In genomic region chr12:29899212-29899931, GRCh38 we compare ENCODE assay signal across 16 cellular contexts.
DNase-seq lines count a peak whose midpoint lies in the region; ATAC-seq and TF ChIP-seq lines count a peak whose summit lies in the region.
"Had no signal": no experiment of that assay in that cellular context is flagged by ENCODE, and none has a peak within 500 bp of the region (broad histone marks: within the 10 kb centered on the region; RNA-seq: fewer than 3 reads in every experiment).

No MANE protein-coding gene starts in this region.

- H3K9me3 ChIP-seq in liver (ENCODE audit: control insufficient read depth in 4 of 4, low read length in 3 of 4) = no peaks in the 10 kb centered on the region
- H3K9me3 ChIP-seq: BE2C, BLaER1, Caco-2 had no signal

- no peaks in the 10 kb centered on the region for H3K27me3 ChIP-seq in liver (ENCODE audit: control insufficient read depth in 4 of 4, insufficient read depth in 4 of 4, low read length in 3 of 4)
- H3K27me3 ChIP-seq: BE2C, BLaER1 had no signal

- peak; percentile 94 for ATAC-seq in left lobe of liver
- ATAC-seq: CD8-positive, alpha-beta T cell had no signal

- H3K4me1 ChIP-seq in liver (ENCODE audit: control insufficient read depth in 4 of 4, insufficient read depth in 4 of 4, low read length in 3 of 4) = peaks cover 0 to 18% (median 0%) of the 10 kb centered on the region in 4 donors
- H3K4me1 ChIP-seq: BE2C, BLaER1, Caco-2 had no signal

- no peak overlapping the region for H3K27ac ChIP-seq in liver (ENCODE audit: low read depth in 1 of 2, low read length in 2 of 2)
- H3K27ac ChIP-seq: 22Rv1, BLaER1 had no signal

- DNase-seq in left lobe of liver (ENCODE audit: low spot score) (no peak), retina (peak; percentile 7), NCI-H1694 treated with DMSO at 0.1 percent for 48 hours (lab: John Stamatoyannopoulos, UW) (no peak), CD1c-positive myeloid dendritic cell (ENCODE audit: extremely low spot score) (no peak)
- DNase-seq: ACHN; BE2C; C1 segment of cervical spinal cord; Caco-2; Calu3; CD4-positive, alpha-beta T cell; CD8-positive, alpha-beta T cell; DMS79 treated with DMSO at 0.1 percent for 48 hours; GF-D8 had no signal

- H3K36me3 ChIP-seq in liver (ENCODE audit: control insufficient read depth in 4 of 4, insufficient read depth in 3 of 4, low read depth in 1 of 4, low read length in 3 of 4) = no peaks in the 10 kb centered on the region
- H3K36me3 ChIP-seq: BE2C, BLaER1 had no signal

- 20% methylated on average over 2 of the region's 2 CpGs for WGBS in liver

- no peak overlapping the region for H3K9ac ChIP-seq in liver (ENCODE audit: low read depth in 1 of 2, low read length in 2 of 2)
- H3K9ac ChIP-seq: BLaER1 had no signal

- no peak overlapping the region for H3K4me3 ChIP-seq in liver (ENCODE audit: low read depth in 1 of 3, low read length in 3 of 3)
- H3K4me3 ChIP-seq: BLaER1 had no signal

- TF ChIP-seq RAD21 in liver (IDR thresholded peaks at IDR 0.05) = peak; percentile 33 to 35

- no peak for TF ChIP-seq CTCF in liver (IDR thresholded peaks at IDR 0.05; ENCODE audit: low read depth, low read length, missing input control)

TF ChIP-seq in liver, 16 proteins besides CTCF, POLR2A, EP300 and RAD21:
- no peak for TF ChIP-seq GABPA (IDR thresholded peaks at IDR 0.05 in 1 of 2, conservative IDR thresholded peaks at IDR 0.05 in 1 of 2)
- no peak for TF ChIP-seq JUND (IDR thresholded peaks at IDR 0.05)
- peak; percentile 78 to 82 for TF ChIP-seq HNF4A (conservative IDR thresholded peaks at IDR 0.05)
- TF ChIP-seq, protein P1, sequence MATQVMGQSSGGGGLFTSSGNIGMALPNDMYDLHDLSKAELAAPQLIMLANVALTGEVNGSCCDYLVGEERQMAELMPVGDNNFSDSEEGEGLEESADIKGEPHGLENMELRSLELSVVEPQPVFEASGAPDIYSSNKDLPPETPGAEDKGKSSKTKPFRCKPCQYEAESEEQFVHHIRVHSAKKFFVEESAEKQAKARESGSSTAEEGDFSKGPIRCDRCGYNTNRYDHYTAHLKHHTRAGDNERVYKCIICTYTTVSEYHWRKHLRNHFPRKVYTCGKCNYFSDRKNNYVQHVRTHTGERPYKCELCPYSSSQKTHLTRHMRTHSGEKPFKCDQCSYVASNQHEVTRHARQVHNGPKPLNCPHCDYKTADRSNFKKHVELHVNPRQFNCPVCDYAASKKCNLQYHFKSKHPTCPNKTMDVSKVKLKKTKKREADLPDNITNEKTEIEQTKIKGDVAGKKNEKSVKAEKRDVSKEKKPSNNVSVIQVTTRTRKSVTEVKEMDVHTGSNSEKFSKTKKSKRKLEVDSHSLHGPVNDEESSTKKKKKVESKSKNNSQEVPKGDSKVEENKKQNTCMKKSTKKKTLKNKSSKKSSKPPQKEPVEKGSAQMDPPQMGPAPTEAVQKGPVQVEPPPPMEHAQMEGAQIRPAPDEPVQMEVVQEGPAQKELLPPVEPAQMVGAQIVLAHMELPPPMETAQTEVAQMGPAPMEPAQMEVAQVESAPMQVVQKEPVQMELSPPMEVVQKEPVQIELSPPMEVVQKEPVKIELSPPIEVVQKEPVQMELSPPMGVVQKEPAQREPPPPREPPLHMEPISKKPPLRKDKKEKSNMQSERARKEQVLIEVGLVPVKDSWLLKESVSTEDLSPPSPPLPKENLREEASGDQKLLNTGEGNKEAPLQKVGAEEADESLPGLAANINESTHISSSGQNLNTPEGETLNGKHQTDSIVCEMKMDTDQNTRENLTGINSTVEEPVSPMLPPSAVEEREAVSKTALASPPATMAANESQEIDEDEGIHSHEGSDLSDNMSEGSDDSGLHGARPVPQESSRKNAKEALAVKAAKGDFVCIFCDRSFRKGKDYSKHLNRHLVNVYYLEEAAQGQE (IDR thresholded peaks at IDR 0.05) = no peak
- TF ChIP-seq MAX (IDR thresholded peaks at IDR 0.05) = no peak
- no peak for TF ChIP-seq FOXA1 (IDR thresholded peaks at IDR 0.05)
- TF ChIP-seq, protein P2, sequence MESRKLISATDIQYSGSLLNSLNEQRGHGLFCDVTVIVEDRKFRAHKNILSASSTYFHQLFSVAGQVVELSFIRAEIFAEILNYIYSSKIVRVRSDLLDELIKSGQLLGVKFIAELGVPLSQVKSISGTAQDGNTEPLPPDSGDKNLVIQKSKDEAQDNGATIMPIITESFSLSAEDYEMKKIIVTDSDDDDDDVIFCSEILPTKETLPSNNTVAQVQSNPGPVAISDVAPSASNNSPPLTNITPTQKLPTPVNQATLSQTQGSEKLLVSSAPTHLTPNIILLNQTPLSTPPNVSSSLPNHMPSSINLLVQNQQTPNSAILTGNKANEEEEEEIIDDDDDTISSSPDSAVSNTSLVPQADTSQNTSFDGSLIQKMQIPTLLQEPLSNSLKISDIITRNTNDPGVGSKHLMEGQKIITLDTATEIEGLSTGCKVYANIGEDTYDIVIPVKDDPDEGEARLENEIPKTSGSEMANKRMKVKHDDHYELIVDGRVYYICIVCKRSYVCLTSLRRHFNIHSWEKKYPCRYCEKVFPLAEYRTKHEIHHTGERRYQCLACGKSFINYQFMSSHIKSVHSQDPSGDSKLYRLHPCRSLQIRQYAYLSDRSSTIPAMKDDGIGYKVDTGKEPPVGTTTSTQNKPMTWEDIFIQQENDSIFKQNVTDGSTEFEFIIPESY (IDR thresholded peaks at IDR 0.05) = no peak
- no peak for TF ChIP-seq TAF1 (conservative IDR thresholded peaks at IDR 0.05)
- TF ChIP-seq SP1 (IDR thresholded peaks at IDR 0.05) = peak; percentile 65
- no peak for TF ChIP-seq NR2F2 (IDR thresholded peaks at IDR 0.05)
- peak; percentile 51 for TF ChIP-seq HNF4G (IDR thresholded peaks at IDR 0.05)
- no peak for TF ChIP-seq ATF3 (IDR thresholded peaks at IDR 0.05)
- peak; percentile 20 for TF ChIP-seq YY1 (IDR thresholded peaks at IDR 0.05)
- no peak for TF ChIP-seq FOXA2 (IDR thresholded peaks at IDR 0.05)
- peak in 1 of 2 donors; percentile 42 for TF ChIP-seq RXRA (IDR thresholded peaks at IDR 0.05)
- TF ChIP-seq EGR1 (IDR thresholded peaks at IDR 0.05; ENCODE audit: low read depth in 2 of 2) = no peak
